In the genomic region with DNA sequence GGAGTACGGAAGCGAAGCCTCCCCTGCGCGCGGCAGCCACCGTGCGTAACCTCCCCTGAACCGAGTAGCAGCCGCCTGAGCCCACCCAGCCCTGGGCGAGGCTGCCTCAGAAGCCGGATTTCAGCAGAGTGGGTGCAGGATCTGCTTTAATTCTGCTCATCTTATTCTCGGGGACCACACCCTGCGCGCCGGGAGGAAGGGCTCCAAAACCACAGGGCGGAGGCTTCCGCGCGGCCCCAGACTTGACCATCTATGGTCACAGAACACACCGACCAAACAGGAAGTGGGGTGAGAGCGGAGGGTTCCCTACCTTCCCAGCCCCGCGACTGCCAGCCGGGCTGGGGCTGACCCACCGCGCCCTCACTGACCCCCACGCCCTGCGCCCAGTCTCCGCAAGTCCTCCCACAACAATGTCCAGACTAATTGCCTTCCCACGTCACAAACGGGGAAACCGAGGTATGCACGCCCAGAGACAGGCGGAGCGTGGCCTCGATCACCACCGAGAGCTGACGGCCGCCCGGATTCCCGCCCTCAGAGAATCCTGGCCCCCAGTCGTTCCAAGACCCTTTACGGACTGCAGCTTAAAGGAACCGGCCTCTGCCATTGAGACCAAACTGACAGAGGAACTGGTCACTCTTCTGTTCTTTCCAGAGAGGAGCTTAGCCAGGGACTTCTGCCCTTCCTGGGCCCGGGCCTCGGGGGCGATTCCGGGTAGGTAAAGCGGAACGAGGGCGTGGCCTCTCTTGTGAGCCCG, we compare ENCODE assay signal across 8 cellular contexts. TPM values are rescaled to one million over a fixed set of nuclear protein-coding genes. Genes with fewer than 3 reads are reported as not detected.
A peak's percentile ranks its signal among the peaks of the same experiment; 100 is the strongest.
DNase-seq lines count a peak whose midpoint lies in the region; ATAC-seq and TF ChIP-seq lines count a peak whose summit lies in the region.

No MANE protein-coding gene starts in this region.

- H3K4me3 ChIP-seq in iPS-20b (ENCODE audit: low read length) = peak overlapping the region; percentile 98
- peak overlapping the region; percentile 65 to 99 (median 96) for H3K4me3 ChIP-seq in spleen

- H3K9me3 Mint-ChIP-seq in brain = no peaks in the 10 kb centered on the region

- WGBS in spleen, 5 donors = 0 to 1% (median 1%) methylated on average over 14 to 52 of the region's 52 CpGs

- peak; percentile 33 to 59 for DNase-seq in NCI-H524 (lab: John Stamatoyannopoulos, UW)
- no peak for DNase-seq in NCI-H524 treated with DMSO at 0.1 percent for 48 hours (lab: John Stamatoyannopoulos, UW)
- DNase-seq in NCI-H146 treated with DMSO at 0.1 percent for 48 hours (lab: John Stamatoyannopoulos, UW; ENCODE audit: unreplicated experiment) = peak; percentile 26
- DNase-seq in UCSD-AML1 (lab: John Stamatoyannopoulos, UW; ENCODE audit: unreplicated experiment) = peak; percentile 84
- DNase-seq in spleen = peak; percentile 97

- H3K4me3 Mint-ChIP-seq in brain = peak overlapping the region; percentile 94 to 98 (median 95)

- H3K9me3 ChIP-seq in iPS-20b (ENCODE audit: insufficient read depth, low read depth, low read length) (no peaks in the 10 kb centered on the region), spleen (no peaks in the 10 kb centered on the region)

- H3K27me3 Mint-ChIP-seq in brain = peaks cover 8% of the 10 kb centered on the region

- peak; percentile 63 to 91 (median 87) for TF ChIP-seq POLR2A in spleen (IDR thresholded peaks at IDR 0.05)

- peaks cover 19% of the 10 kb centered on the region for H3K36me3 Mint-ChIP-seq in brain

- H3K27me3 ChIP-seq in iPS-20b (ENCODE audit: insufficient read depth, low read length) = no peaks in the 10 kb centered on the region
- no peaks in the 10 kb centered on the region for H3K27me3 ChIP-seq in spleen (replicated peaks in 1 of 7)

- H3K36me3 ChIP-seq in iPS-20b (ENCODE audit: insufficient read depth, low read depth, low read length) = peaks cover 14% of the 10 kb centered on the region; the same call in 1 of the 2 replicates
- H3K36me3 ChIP-seq in spleen = peaks cover 0 to 19% (median 0%) of the 10 kb centered on the region in 6 donors

- ATAC-seq in HG02840 (IDR thresholded peaks at IDR 0.05; ENCODE audit: low FRiP score, unreplicated experiment) = peak; percentile 59

- peak overlapping the region; percentile 98 for H3K27ac ChIP-seq in iPS-20b (ENCODE audit: low read length)
- peak overlapping the region; percentile 96 to 100 (median 98) for H3K27ac ChIP-seq in spleen

- TF ChIP-seq CTCF in brain (conservative IDR thresholded peaks at IDR 0.05) (no peak), spleen (IDR thresholded peaks at IDR 0.05 in 8 of 11, conservative IDR thresholded peaks at IDR 0.05 in 3 of 11) (no peak)

- peak overlapping the region; percentile 98 for H3K9ac ChIP-seq in iPS-20b (ENCODE audit: low read depth, low read length)

- intact Hi-C loops in spleen (cut with DNase I; ENCODE audit: low total_unique reads) = loop anchor here (10.0 kb wide), 1 partner anchor 55 kb away; no protein-coding TSS in a partner anchor

- H3K4me1 ChIP-seq in iPS-20b (ENCODE audit: insufficient read depth, low read length) (peaks cover 14% of the 10 kb centered on the region), spleen (peaks cover 46 to 89% (median 82%) of the 10 kb centered on the region in 6 donors)

- peak overlapping the region; percentile 94 to 99 (median 96) for H3K27ac Mint-ChIP-seq in brain

- H3K4me1 Mint-ChIP-seq in brain = peaks cover 61% of the 10 kb centered on the region

RNA-seq across cellular contexts. Expression of a gene that starts 0.6 kb away (rescaled TPM):
- polyA plus RNA-seq in brain (ENCODE audit: insufficient read depth, low read depth, low replicate concordance) (188 TPM), spleen (100 to 1,000 TPM; 124 to 200 (median 182) TPM)
- total RNA-seq in spleen = 100 to 1,000 TPM; 241 to 608 (median 402) TPM

RNA-seq across cellular contexts. Expression of a gene that starts 57.1 kb away (rescaled TPM):
- 132 TPM for polyA plus RNA-seq in brain (ENCODE audit: insufficient read depth, low read depth, low replicate concordance)
- 100 to 1,000 TPM; 180 to 282 (median 214) TPM for total RNA-seq in spleen
- polyA plus RNA-seq in spleen = 10 to 100 TPM; 57.1 to 88.0 (median 86.8) TPM
